Comparison of ENCODE assay signal across 8 cellular contexts in the genomic region with DNA sequence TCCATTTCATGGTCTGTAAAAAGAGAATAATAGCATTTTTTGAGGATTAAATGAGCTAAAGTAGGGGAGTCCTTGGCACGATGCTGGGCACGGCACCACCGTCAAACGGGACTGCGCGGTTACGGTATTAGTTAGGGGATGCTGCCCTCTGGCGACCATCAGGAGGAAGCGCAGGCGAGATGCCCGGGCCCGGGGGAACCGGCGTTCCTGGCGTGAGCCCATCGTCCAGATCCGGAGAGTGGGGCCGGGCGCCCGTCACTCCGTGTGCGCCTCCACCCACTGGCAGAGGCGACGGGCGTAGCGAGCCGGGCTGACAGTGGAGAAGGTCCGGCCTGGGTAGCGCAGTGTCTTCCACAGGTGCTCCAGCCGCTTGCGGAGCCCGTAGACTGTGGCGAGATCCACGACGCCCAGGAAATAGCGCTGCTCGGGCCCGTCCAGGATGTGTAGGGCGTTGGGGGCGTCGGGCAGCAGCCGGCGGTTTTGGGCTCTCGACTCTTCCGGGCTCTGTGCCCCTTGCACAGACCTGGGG. TPM values are rescaled to one million over a fixed set of nuclear protein-coding genes. Genes with fewer than 3 reads are reported as not detected.
DNase-seq lines count a peak whose midpoint lies in the region; ATAC-seq, FAIRE-seq and TF ChIP-seq lines count a peak whose summit lies in the region.

No MANE protein-coding gene starts in this region.

- no peak overlapping the region for H3K27ac Mint-ChIP-seq in GM23338
- no peak overlapping the region for H3K27ac Mint-ChIP-seq in progenitor cell of endocrine pancreas

- POLR2A ChIA-PET in PC-9 (lab: Charles Lee; ENCODE audit: unreplicated experiment) = interaction anchor here (0.6 to 0.8 kb wide), 2 partner anchors 32 to 190 kb away, joined by 3 to 5 read pairs; no protein-coding TSS in a partner anchor

- H3K9me3 Mint-ChIP-seq in GM23338 (no peaks in the 10 kb centered on the region), progenitor cell of endocrine pancreas (ENCODE audit: low read depth) (no peaks in the 10 kb centered on the region)

- TF ChIP-seq POLR2A in vagina (IDR thresholded peaks at IDR 0.05) = no peak

- H3K9me2 ChIP-seq in GM23338 (ENCODE audit: insufficient read depth) = no peaks in the 10 kb centered on the region
- no peaks in the 10 kb centered on the region for H3K9me2 ChIP-seq in PC-9 (ENCODE audit: insufficient read depth)

- H4K20me1 ChIP-seq in GM23338 (replicated peaks; ENCODE audit: insufficient read depth) (peaks cover 19% of the 10 kb centered on the region), PC-9 (ENCODE audit: insufficient read depth) (no peaks in the 10 kb centered on the region)

- H3F3A ChIP-seq in GM23338 (replicated peaks; ENCODE audit: low read depth) (peaks cover 13% of the 10 kb centered on the region; the same call in 1 of the 2 replicates), PC-9 (ENCODE audit: insufficient read depth, low read depth) (peaks cover 56% of the 10 kb centered on the region)

- TF ChIP-seq CTCF in AG10803 (conservative IDR thresholded peaks at IDR 0.05; ENCODE audit: low read length) (peak; percentile 77), GM23338 (conservative IDR thresholded peaks at IDR 0.05; ENCODE audit: low read depth in 2 of 2) (peak; percentile 80 to 95), PC-9 (conservative IDR thresholded peaks at IDR 0.05) (peak; percentile 92), progenitor cell of endocrine pancreas (IDR thresholded peaks at IDR 0.05; ENCODE audit: unreplicated experiment) (peak; percentile 99), vagina (IDR thresholded peaks at IDR 0.05) (peak; percentile 91 to 98 (median 96))

- no peaks in the 10 kb centered on the region for H3K27me3 ChIP-seq in GM23338 (ENCODE audit: insufficient read depth)
- H3K27me3 ChIP-seq in PC-9 (ENCODE audit: insufficient read depth, low read depth) = no peaks in the 10 kb centered on the region
- H3K27me3 ChIP-seq in vagina = no peaks in the 10 kb centered on the region

- peaks cover 13% of the 10 kb centered on the region for H3K36me3 Mint-ChIP-seq in GM23338 (ENCODE audit: low read depth)
- no peaks in the 10 kb centered on the region for H3K36me3 Mint-ChIP-seq in progenitor cell of endocrine pancreas (ENCODE audit: insufficient read depth)

- peak overlapping the region; percentile 57; the same call in 1 of the 2 replicates for H3K4me2 ChIP-seq in GM23338
- peak overlapping the region; percentile 62 for H3K4me2 ChIP-seq in PC-9

- no peaks in the 10 kb centered on the region; the same call in 1 of the 2 replicates for H3K4me1 ChIP-seq in GM23338 (ENCODE audit: insufficient read depth)
- H3K4me1 ChIP-seq in PC-9 (replicated peaks; ENCODE audit: insufficient read depth) = peaks cover 45% of the 10 kb centered on the region
- peaks cover 45% of the 10 kb centered on the region for H3K4me1 ChIP-seq in vagina

- CTCF ChIA-PET in PC-9 (lab: Charles Lee) = interaction anchor here (0.5 to 1.2 kb wide), 6 partner anchors 52 to 313 kb away, joined by 3 to 4 read pairs (median 3); a partner anchor contains a TSS

- intact Hi-C loops in PC-9 (cut with micrococcal nuclease; ENCODE audit: unreplicated experiment) = loop anchor here (1.0 kb wide), 1 partner anchor 331 kb away; no protein-coding TSS in a partner anchor
- intact Hi-C loops in vagina (cut with DNase I) = loop anchor here (2.0 to 10.0 kb wide), 3 partner anchors 183 to 417 kb away; no protein-coding TSS in a partner anchor

- H3K4me3 ChIP-seq in AG10803 (ENCODE audit: low read length) (peak overlapping the region; percentile 51), GM23338 (peak overlapping the region; percentile 45), PC-9 (no peak overlapping the region), vagina (peak overlapping the region in 1 of 2 donors; percentile 35)

- DNase-seq in AG10803 (ENCODE audit: low read depth) (no peak), GM23338 (ENCODE audit: low spot score) (peak; percentile 75), PC-9 (peak in 1 of 2 experiments; percentile 68), frontal cortex (ENCODE audit: low spot score in 2 of 2) (peak; percentile 86 to 91), progenitor cell of endocrine pancreas (ENCODE audit: low spot score, unreplicated experiment) (peak; percentile 56), vagina (ENCODE audit: extremely low spot score in 2 of 2) (no peak)
- peak; percentile 92 for DNase-seq in activated effector memory CD4-positive, alpha-beta T cell treated with anti-CD3 and anti-CD28 coated beads, Interleukin-2, amount 50 U/mL, for 16 hours

- H3K36me3 ChIP-seq in GM23338 (ENCODE audit: insufficient read depth) (no peaks in the 10 kb centered on the region), PC-9 (ENCODE audit: low read depth) (no peaks in the 10 kb centered on the region), vagina (no peaks in the 10 kb centered on the region)

- BruUV-seq in PC-9 (replicated peaks; lab: Mats Ljungman, UMichigan) = no TSS peak

- no peaks in the 10 kb centered on the region for H3K79me2 ChIP-seq in GM23338 (replicated peaks; ENCODE audit: insufficient read depth)
- H3K79me2 ChIP-seq in PC-9 (ENCODE audit: low read depth) = 0 out of 2 replicates have a peak, but pooled peaks cover 1% of the 10 kb centered on the region

- peak; percentile 30 for ATAC-seq in GM23338
- ATAC-seq in GM21515 (IDR thresholded peaks at IDR 0.05; ENCODE audit: unreplicated experiment) = no peak

- H3K4me1 Mint-ChIP-seq in GM23338 (peaks cover 19% of the 10 kb centered on the region), progenitor cell of endocrine pancreas (ENCODE audit: low read depth) (no peaks in the 10 kb centered on the region)

- H3K9me3 ChIP-seq in PC-9 (ENCODE audit: insufficient read depth, low read depth) = no peaks in the 10 kb centered on the region
- no peaks in the 10 kb centered on the region for H3K9me3 ChIP-seq in vagina

- FAIRE-seq in frontal cortex (lab: Jason Lieb, UNC) = no peak

- H3K27ac ChIP-seq in GM23338 (ENCODE audit: low read depth) (no peak overlapping the region), PC-9 (no peak overlapping the region), vagina (peak overlapping the region; percentile 3)

- H2AFZ ChIP-seq in GM23338 (no peak overlapping the region), PC-9 (no peak overlapping the region)

- H3K27me3 Mint-ChIP-seq in GM23338 (ENCODE audit: insufficient read depth, low read depth, poor library complexity) = peaks cover 20% of the 10 kb centered on the region
- H3K27me3 Mint-ChIP-seq in progenitor cell of endocrine pancreas = peaks cover 49% of the 10 kb centered on the region

- no peak overlapping the region for H3K4me3 Mint-ChIP-seq in GM23338
- H3K4me3 Mint-ChIP-seq in progenitor cell of endocrine pancreas (ENCODE audit: low read depth) = no peak overlapping the region

TF ChIP-seq in GM23338, 12 proteins besides CTCF, POLR2A, EP300 and RAD21:
- peak; percentile 24; the same call in 1 of the 2 replicates for TF ChIP-seq POLR2AphosphoS5 (IDR thresholded peaks at IDR 0.05; ENCODE audit: low read depth)
- TF ChIP-seq JUNB (IDR thresholded peaks at IDR 0.05; ENCODE audit: unreplicated experiment) = no peak
- peak; percentile 73 for TF ChIP-seq CREB1 (CRISPR knock-in tag; IDR thresholded peaks at IDR 0.05; ENCODE audit: low read depth)

RNA-seq across cellular contexts. Expression of a gene that starts 4.8 kb away (rescaled TPM):
- total RNA-seq in GM23338 (2014; rRNA removed; shearing (Covaris generic)) = 35.3 and 39.1 TPM in 2 replicates
- 7.9 and 8.1 TPM in 2 replicates for polyA plus RNA-seq in GM23338 (2016; fragmentation: Nextera tagmentation; extraction: Ambion mirVana)
- total RNA-seq in PC-9 (2021) = 28.3 and 44.3 TPM in 2 replicates
- 6.5 TPM for total RNA-seq in frontal cortex
- total RNA-seq in progenitor cell of endocrine pancreas = 7.0 and 7.7 TPM in 2 replicates
- 33.1 TPM for total RNA-seq in vagina

RNA-seq across cellular contexts. Expression of a gene that starts 8.9 kb away (rescaled TPM):
- 7.5 and 13.4 TPM in 2 replicates for total RNA-seq in GM23338 (2014; rRNA removed; shearing (Covaris generic))
- polyA plus RNA-seq in GM23338 (2016; fragmentation: Nextera tagmentation; extraction: Ambion mirVana) = 19.5 and 25.1 TPM in 2 replicates
- 21.9 and 22.5 TPM in 2 replicates for total RNA-seq in PC-9 (2021)
- 6.1 TPM for total RNA-seq in frontal cortex
- 3.4 and 3.6 TPM in 2 replicates for total RNA-seq in progenitor cell of endocrine pancreas
- total RNA-seq in vagina = 10.3 TPM

RNA-seq across cellular contexts. Expression of a gene that starts 16.0 kb away (rescaled TPM):
- total RNA-seq in GM23338 (2014; rRNA removed; shearing (Covaris generic)) = 29.0 and 36.6 TPM in 2 replicates
- polyA plus RNA-seq in GM23338 (2016; fragmentation: Nextera tagmentation; extraction: Ambion mirVana) = 92.2 and 92.4 TPM in 2 replicates
- 65.5 and 79.4 TPM in 2 replicates for total RNA-seq in PC-9 (2021)
- total RNA-seq in frontal cortex = 11.4 TPM
- total RNA-seq in progenitor cell of endocrine pancreas = 34.0 and 37.7 TPM in 2 replicates
- 17.7 TPM for total RNA-seq in vagina

RNA-seq across cellular contexts. Expression of a gene that starts 22.3 kb away (rescaled TPM):
- 39.2 and 46.3 TPM in 2 replicates for total RNA-seq in GM23338 (2014; rRNA removed; shearing (Covaris generic))
- polyA plus RNA-seq in GM23338 (2016; fragmentation: Nextera tagmentation; extraction: Ambion mirVana) = 20.7 and 21.5 TPM in 2 replicates
- total RNA-seq in PC-9 (2021) (23.3 and 27.6 TPM in 2 replicates), frontal cortex (28.5 TPM), progenitor cell of endocrine pancreas (31.1 and 36.7 TPM in 2 replicates), vagina (108 TPM)

RNA-seq across cellular contexts. Expression of a gene that starts 44.2 kb away (rescaled TPM):
- 6.7 and 16.2 TPM in 2 replicates for total RNA-seq in GM23338 (2014; rRNA removed; shearing (Covaris generic))
- 35.5 and 36.3 TPM in 2 replicates for polyA plus RNA-seq in GM23338 (2016; fragmentation: Nextera tagmentation; extraction: Ambion mirVana)
- 84.5 and 86.8 TPM in 2 replicates for total RNA-seq in PC-9 (2021)
- total RNA-seq in frontal cortex = 25.7 TPM
- total RNA-seq in progenitor cell of endocrine pancreas = 46.2 and 46.5 TPM in 2 replicates
- total RNA-seq in vagina = 33.4 TPM

Comparison
In these comparisons a context has a peak if more than half of its experiments do, and no peak if none do; other contexts are left out.
1. DNase-seq: peak in GM23338 (single experiment), activated effector memory CD4-positive, alpha-beta T cell treated with anti-CD3 and anti-CD28 coated beads, Interleukin-2, amount 50 U/mL, for 16 hours (single experiment), frontal cortex (2 of 2) and progenitor cell of endocrine pancreas (single experiment); none in AG10803 (single experiment) and vagina (0 of 2).
2. Peak in every context shown above with its lines, with median percentiles within 50 percentile points of each other: CTCF ChIP-seq.